In genomic region chr17:78709688-78710290, GRCh38 we compare ENCODE assay signal across 17 cellular contexts.
DNase-seq lines count a peak whose midpoint lies in the region; ATAC-seq and TF ChIP-seq lines count a peak whose summit lies in the region.
"Had no signal": no experiment of that assay in that cellular context is flagged by ENCODE, and none has a peak within 500 bp of the region (broad histone marks: within the 10 kb centered on the region; RNA-seq: fewer than 3 reads in every experiment).

No MANE protein-coding gene starts in this region.

- H3K4me3 Mint-ChIP-seq in CD4-positive, alpha-beta T cell = peak overlapping the region; percentile 79
- peak overlapping the region in 3 of 4 donors; percentile 56 to 94 (median 78) for H3K4me3 Mint-ChIP-seq in IgD-negative memory B cell
- H3K4me3 Mint-ChIP-seq in activated CD8-positive, alpha-beta T cell treated with anti-CD3 and anti-CD28 coated beads, Interleukin-2, amount 10 ng/mL, durations not matched to agents 7 days and 5 days = peak overlapping the region; percentile 13
- H3K4me3 Mint-ChIP-seq in naive thymus-derived CD8-positive, alpha-beta T cell = peak overlapping the region in 8 of 10 donors; percentile 13 to 80 (median 62)

- H3K9me3 Mint-ChIP-seq in CD4-positive, alpha-beta T cell = no peaks in the 10 kb centered on the region
- H3K9me3 Mint-ChIP-seq in IgD-negative memory B cell = no peaks in the 10 kb centered on the region
- no peaks in the 10 kb centered on the region for H3K9me3 Mint-ChIP-seq in activated CD8-positive, alpha-beta T cell treated with anti-CD3 and anti-CD28 coated beads, Interleukin-2, amount 10 ng/mL, durations not matched to agents 7 days and 5 days (ENCODE audit: insufficient read depth)
- no peaks in the 10 kb centered on the region for H3K9me3 Mint-ChIP-seq in naive thymus-derived CD8-positive, alpha-beta T cell

- peaks cover 76% of the 10 kb centered on the region for H3K4me1 Mint-ChIP-seq in CD4-positive, alpha-beta T cell (ENCODE audit: low read depth)
- H3K4me1 Mint-ChIP-seq in IgD-negative memory B cell = peaks cover 45 to 68% (median 61%) of the 10 kb centered on the region in 3 donors
- H3K4me1 Mint-ChIP-seq in activated CD8-positive, alpha-beta T cell treated with anti-CD3 and anti-CD28 coated beads, Interleukin-2, amount 10 ng/mL, durations not matched to agents 7 days and 5 days (ENCODE audit: low read depth) = peaks cover 56% of the 10 kb centered on the region
- peaks cover 29 to 80% (median 70%) of the 10 kb centered on the region in 4 donors for H3K4me1 Mint-ChIP-seq in naive thymus-derived CD8-positive, alpha-beta T cell

- H3K36me3 Mint-ChIP-seq in CD4-positive, alpha-beta T cell (ENCODE audit: low read depth) = peaks cover 72% of the 10 kb centered on the region
- peaks cover 3% of the 10 kb centered on the region for H3K36me3 Mint-ChIP-seq in IgD-negative memory B cell
- H3K36me3 Mint-ChIP-seq in activated CD8-positive, alpha-beta T cell treated with anti-CD3 and anti-CD28 coated beads, Interleukin-2, amount 10 ng/mL, durations not matched to agents 7 days and 5 days (ENCODE audit: low read depth) = peaks cover 39% of the 10 kb centered on the region
- peaks cover 5 to 58% (median 9%) of the 10 kb centered on the region in 3 donors for H3K36me3 Mint-ChIP-seq in naive thymus-derived CD8-positive, alpha-beta T cell

- POLR2A ChIA-PET in CD4-positive, alpha-beta T cell (lab: Charles Lee) = interaction anchor here (0.7 to 2.8 kb wide), 10 partner anchors 9 to 109 kb away, joined by 3 to 11 read pairs (median 4); no protein-coding TSS in a partner anchor
- POLR2A ChIA-PET in activated CD8-positive, alpha-beta T cell treated with anti-CD3 and anti-CD28 coated beads, Interleukin-2, amount 10 ng/mL, durations not matched to agents 7 days and 5 days (lab: Charles Lee) = interaction anchor here (0.6 to 2.2 kb wide), 7 partner anchors 10 to 466 kb away, joined by 3 to 11 read pairs (median 4); no protein-coding TSS in a partner anchor
- POLR2A ChIA-PET in naive thymus-derived CD8-positive, alpha-beta T cell (lab: Charles Lee) = interaction anchor here (0.6 to 3.1 kb wide), 10 partner anchors 11 to 130 kb away, joined by 3 to 8 read pairs (median 4); no protein-coding TSS in a partner anchor

- intact Hi-C loops in CD4-positive, alpha-beta T cell (cut with DNase I, micrococcal nuclease) = loop anchor here (2.0 to 5.0 kb wide), 4 partner anchors 35 to 212 kb away; no protein-coding TSS in a partner anchor

- H3K27ac Mint-ChIP-seq in CD4-positive, alpha-beta T cell = peak overlapping the region; percentile 78
- H3K27ac Mint-ChIP-seq in IgD-negative memory B cell = peak overlapping the region; percentile 63 to 91 (median 87)
- peak overlapping the region; percentile 64 for H3K27ac Mint-ChIP-seq in activated CD8-positive, alpha-beta T cell treated with anti-CD3 and anti-CD28 coated beads, Interleukin-2, amount 10 ng/mL, durations not matched to agents 7 days and 5 days
- H3K27ac Mint-ChIP-seq in naive thymus-derived CD8-positive, alpha-beta T cell = peak overlapping the region; percentile 71 to 95 (median 88)

- no peaks in the 10 kb centered on the region for H3K27me3 ChIP-seq in CD4-positive, alpha-beta T cell (ENCODE audit: control insufficient read depth, insufficient read depth, low read length)
- H3K27me3 ChIP-seq in brain microvascular endothelial cell (replicated peaks) = no peaks in the 10 kb centered on the region
- H3K27me3 ChIP-seq: heart right ventricle, sigmoid colon, testis had no signal

- no peak for DNase-seq in CD4-positive, alpha-beta T cell
- no peak for DNase-seq in activated CD8-positive, alpha-beta T cell treated with anti-CD3 and anti-CD28 coated beads, Interleukin-2, amount 10 ng/mL, durations not matched to agents 7 days and 5 days
- DNase-seq in naive thymus-derived CD8-positive, alpha-beta T cell = no peak
- DNase-seq in brain microvascular endothelial cell = no peak
- no peak for DNase-seq in NCI-H2081 (lab: John Stamatoyannopoulos, UW)
- no peak for DNase-seq in AG20443 (ENCODE audit: low spot score)
- DNase-seq: activated gamma-delta T cell treated with Interleukin-2 at 50 U/mL for 16 hours, Caco-2, cerebellar nuclear complex, heart right ventricle, left colon, NCI-H1417, NCI-H524 treated with DMSO at 0.1 percent for 48 hours, sigmoid colon, testis had no signal

- H3K4me3 ChIP-seq in brain microvascular endothelial cell (ENCODE audit: low read depth, low read length) = no peak overlapping the region
- H3K4me3 ChIP-seq: heart right ventricle, sigmoid colon, testis had no signal

- H3K9me3 ChIP-seq in CD4-positive, alpha-beta T cell (ENCODE audit: control insufficient read depth, low read length) = no peaks in the 10 kb centered on the region
- H3K9me3 ChIP-seq: Caco-2, heart right ventricle, sigmoid colon, testis had no signal

- no peaks in the 10 kb centered on the region for H3K27me3 Mint-ChIP-seq in CD4-positive, alpha-beta T cell
- H3K27me3 Mint-ChIP-seq in IgD-negative memory B cell = no peaks in the 10 kb centered on the region
- no peaks in the 10 kb centered on the region for H3K27me3 Mint-ChIP-seq in activated CD8-positive, alpha-beta T cell treated with anti-CD3 and anti-CD28 coated beads, Interleukin-2, amount 10 ng/mL, durations not matched to agents 7 days and 5 days (ENCODE audit: low read depth)
- H3K27me3 Mint-ChIP-seq in naive thymus-derived CD8-positive, alpha-beta T cell = no peaks in the 10 kb centered on the region

- peak overlapping the region; percentile 39 for H3K27ac ChIP-seq in CD4-positive, alpha-beta T cell (ENCODE audit: low read depth, low read length)
- H3K27ac ChIP-seq in brain microvascular endothelial cell = no peak overlapping the region
- H3K27ac ChIP-seq: testis had no signal

- no peak for TF ChIP-seq CTCF in CD4-positive, alpha-beta T cell (IDR thresholded peaks at IDR 0.05)
- no peak for TF ChIP-seq CTCF in brain microvascular endothelial cell (IDR thresholded peaks at IDR 0.05; ENCODE audit: low read depth, low read length, missing control alignments)

- H3K36me3 ChIP-seq in brain microvascular endothelial cell (replicated peaks) = no peaks in the 10 kb centered on the region

- in situ Hi-C loops in brain microvascular endothelial cell (cut with HindIII; ENCODE audit: low pct_ligation_motif_present, low sequenced_read_pairs) = loop anchor here (25.0 kb wide), 1 partner anchor 222 kb away; no protein-coding TSS in a partner anchor

- ATAC-seq in CD4-positive, alpha-beta T cell (ENCODE audit: poor library complexity) = no peak
- ATAC-seq in activated CD8-positive, alpha-beta T cell treated with anti-CD3 and anti-CD28 coated beads, Interleukin-2, amount 10 ng/mL, durations not matched to agents 7 days and 5 days = peak; percentile 13
- no peak for ATAC-seq in naive thymus-derived CD8-positive, alpha-beta T cell
- no peak for ATAC-seq in HG03025 (IDR thresholded peaks at IDR 0.05; ENCODE audit: low FRiP score, unreplicated experiment)

- CTCF ChIA-PET in CD4-positive, alpha-beta T cell (lab: Charles Lee) = interaction anchor here (1.2 to 3.6 kb wide), 8 partner anchors 11 to 38 kb away, joined by 3 to 16 read pairs (median 5); no protein-coding TSS in a partner anchor
- CTCF ChIA-PET in activated CD8-positive, alpha-beta T cell treated with anti-CD3 and anti-CD28 coated beads, Interleukin-2, amount 10 ng/mL, durations not matched to agents 7 days and 5 days (lab: Charles Lee) = interaction anchor here (0.8 to 4.3 kb wide), 25 partner anchors 8 to 411 kb away, joined by 3 to 31 read pairs (median 5); no protein-coding TSS in a partner anchor

Comparison
In these comparisons a context has a peak if more than half of its experiments do, and no peak if none do; other contexts are left out.
1. H3K4me3 Mint-ChIP-seq: peak in every context shown above with its lines; median percentile 79 in CD4-positive, alpha-beta T cell; 78 in IgD-negative memory B cell; 62 in naive thymus-derived CD8-positive, alpha-beta T cell; 13 in activated CD8-positive, alpha-beta T cell treated with anti-CD3 and anti-CD28 coated beads, Interleukin-2, amount 10 ng/mL, durations not matched to agents 7 days and 5 days.